In the genomic region with DNA sequence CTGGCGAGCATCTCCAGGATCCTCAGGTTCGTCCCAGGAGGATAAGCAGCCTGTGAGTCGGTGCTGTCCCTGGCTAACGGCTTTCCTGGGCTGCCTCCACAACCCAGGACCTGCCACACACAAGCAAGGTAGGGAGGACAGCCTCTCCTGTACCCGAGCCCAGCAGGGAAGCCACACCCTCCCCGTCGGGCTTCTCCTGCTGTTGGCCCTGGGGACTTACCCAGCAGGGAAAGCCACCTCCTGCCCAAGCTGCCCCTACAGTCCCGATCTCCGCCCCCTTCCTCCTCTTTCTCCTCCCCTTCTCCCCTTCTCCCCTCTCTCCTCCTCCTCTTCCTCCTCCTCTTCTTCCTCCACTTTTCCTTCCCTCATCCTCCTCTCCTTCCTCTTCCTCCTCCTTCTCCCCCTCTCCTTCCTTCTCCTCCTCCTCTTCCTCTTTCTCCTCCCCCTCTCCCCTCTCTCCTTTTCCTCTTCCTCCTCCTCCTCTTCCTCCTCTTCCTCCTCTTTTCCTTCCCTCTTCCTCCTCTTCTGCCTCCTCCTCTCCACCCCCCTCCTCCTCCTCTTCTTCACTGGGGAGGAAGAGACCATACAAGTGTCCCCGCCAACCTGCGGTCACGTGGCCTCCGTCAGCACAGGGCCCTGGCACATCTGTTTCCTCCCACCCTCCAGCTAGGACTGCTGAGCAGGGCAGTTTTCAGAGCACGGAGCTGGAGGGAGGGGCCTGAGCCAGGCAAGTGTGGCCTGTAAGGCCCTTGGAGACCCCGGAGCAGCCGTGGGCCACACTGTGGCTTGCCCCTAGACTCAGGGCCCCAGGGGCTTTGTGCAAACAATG, we compare ENCODE assay signal across 19 cellular contexts. TPM values are rescaled to one million over a fixed set of nuclear protein-coding genes. Genes with fewer than 3 reads are reported as not detected.
A peak's percentile ranks its signal among the peaks of the same experiment; 100 is the strongest.
DNase-seq lines count a peak whose midpoint lies in the region; FAIRE-seq and TF ChIP-seq lines count a peak whose summit lies in the region.
"Had no signal": no experiment of that assay in that cellular context is flagged by ENCODE, and none has a peak within 500 bp of the region (broad histone marks: within the 10 kb centered on the region; RNA-seq: fewer than 3 reads in every experiment).

No MANE protein-coding gene starts in this region.

- H3K36me3 Mint-ChIP-seq in HFFc6 (ENCODE audit: low read depth), result peaks cover 5% of the 10 kb centered on the region; the same call in 1 of the 2 replicates

- TF ChIP-seq EP300 in H1 (IDR thresholded peaks at IDR 0.05; ENCODE audit: borderline replicate concordance in 1 of 2, low read depth in 2 of 2, low read length in 2 of 2), result no peak

- FAIRE-seq in H1 (lab: Jason Lieb, UNC), result no peak
- FAIRE-seq: endometrium had no signal

- no peak overlapping the region for H3K14ac ChIP-seq in H1 (ENCODE audit: insufficient read length)

- peak overlapping the region; percentile 27 for H3K4ac ChIP-seq in H1 (replicated peaks; ENCODE audit: insufficient read length, low read depth, low read length)

- H3K4me3 Mint-ChIP-seq in HFFc6, result no peak overlapping the region
- H3K4me3 Mint-ChIP-seq: activated CD4-positive, alpha-beta T cell treated with anti-CD3 and anti-CD28 coated beads for 36 hours; central memory CD8-positive, alpha-beta T cell; T-helper 17 cell had no signal

- no peak overlapping the region for H2BK15ac ChIP-seq in H1 (ENCODE audit: low read length)

- no peaks in the 10 kb centered on the region for H3K79me2 ChIP-seq in H1 (ENCODE audit: control insufficient read depth in 1 of 2, insufficient read depth in 2 of 2, low read length in 2 of 2)

- no peaks in the 10 kb centered on the region; a peak in 1 of 7 replicates for H3K27me3 ChIP-seq in H1 (replicated peaks in 1 of 4; ENCODE audit: control insufficient read depth in 3 of 4, extremely low read depth in 1 of 4, insufficient read depth in 3 of 4, low read length in 3 of 4)

- peak overlapping the region; percentile 75; the same call in 1 of the 2 replicates for H2BK12ac ChIP-seq in H1 (ENCODE audit: low read depth, low read length)

- H3K9me3 Mint-ChIP-seq in HFFc6, result no peaks in the 10 kb centered on the region; the same call in 1 of the 2 replicates
- H3K9me3 Mint-ChIP-seq: central memory CD8-positive, alpha-beta T cell had no signal

- H3K27ac Mint-ChIP-seq in HFFc6, result no peak overlapping the region
- H3K27ac Mint-ChIP-seq: activated CD4-positive, alpha-beta T cell treated with anti-CD3 and anti-CD28 coated beads for 36 hours; T-helper 17 cell had no signal

- H3K36me3 ChIP-seq in H1 (ENCODE audit: control insufficient read depth in 2 of 4, insufficient read depth in 4 of 4, low read length in 3 of 4), result no peaks in the 10 kb centered on the region
- H3K36me3 ChIP-seq: tibial artery had no signal

- POLR2A ChIA-PET in H1 (lab: Charles Lee; ENCODE audit: partially characterized antibody), result interaction anchor here (1.4 to 1.6 kb wide), 2 partner anchors 12 to 17 kb away, joined by 4 to 6 read pairs; a partner anchor contains a TSS

- H3K56ac ChIP-seq in H1 (replicated peaks; ENCODE audit: insufficient read length, low read depth, low read length), result no peak overlapping the region

- no peak overlapping the region for H3K9ac ChIP-seq in H1 (replicated peaks in 1 of 4; ENCODE audit: extremely low read depth in 1 of 4, low read depth in 3 of 4, low read length in 3 of 4)

- no peak overlapping the region; the same call in 1 of the 2 replicates for H4K8ac ChIP-seq in H1 (ENCODE audit: extremely low read depth, insufficient read depth, low read length)

- H3K23me2 ChIP-seq in H1 (ENCODE audit: low read depth, low read length), result no peaks in the 10 kb centered on the region

- H3K4me2 ChIP-seq in H1 (ENCODE audit: insufficient read depth in 1 of 2, low read depth in 2 of 2, low read length in 2 of 2), result no peak overlapping the region

- peak overlapping the region; percentile 44; the same call in 1 of the 2 replicates for H2BK5ac ChIP-seq in H1 (ENCODE audit: low read depth, low read length)

- H4K20me1 ChIP-seq in H1 (replicated peaks in 1 of 2; ENCODE audit: control insufficient read depth in 1 of 2, insufficient read depth in 2 of 2, low read length in 2 of 2), result no peaks in the 10 kb centered on the region

- no peak for TF ChIP-seq POLR2A in H1 (IDR thresholded peaks at IDR 0.05; ENCODE audit: control extremely low read depth in 1 of 2, low read depth in 2 of 2, low read length in 2 of 2)

- H3K9me3 ChIP-seq in H1 (ENCODE audit: insufficient read depth in 2 of 2, low read depth in 1 of 2, low read length in 1 of 2), result no peaks in the 10 kb centered on the region
- H3K9me3 ChIP-seq: tibial artery had no signal

- no peak overlapping the region for H2AK5ac ChIP-seq in H1 (ENCODE audit: low read depth, low read length)

- 0 out of 2 replicates have a peak, but pooled peaks cover 4% of the 10 kb centered on the region for H3K4me1 Mint-ChIP-seq in HFFc6 (ENCODE audit: low read depth)
- H3K4me1 Mint-ChIP-seq: activated CD4-positive, alpha-beta T cell treated with anti-CD3 and anti-CD28 coated beads for 36 hours; central memory CD8-positive, alpha-beta T cell had no signal

- DNase-seq in NCI-H510A treated with DMSO at 0.1 percent for 48 hours (lab: John Stamatoyannopoulos, UW) (peak; percentile 60), NCI-H510A (lab: John Stamatoyannopoulos, UW) (no peak), NCI-H2171 treated with DMSO at 0.1 percent for 48 hours (lab: John Stamatoyannopoulos, UW) (peak; percentile 35), H1 (ENCODE audit: low read depth in 1 of 2, low spot score in 2 of 2) (no peak), dedifferentiated amniotic fluid mesenchymal stem cell (ENCODE audit: extremely low spot score) (no peak), HFFc6 (no peak)
- DNase-seq in activated CD4-positive, alpha-beta T cell treated with anti-CD3 and anti-CD28 coated beads, Interleukin-2, amount 50 U/mL, for 48 hours, result no peak
- DNase-seq: activated CD4-positive, alpha-beta T cell treated with anti-CD3 and anti-CD28 coated beads for 36 hours; COR-L47; NCI-H1048; NCI-H446; retina; stimulated activated CD4-positive, alpha-beta T cell treated with anti-CD3 and anti-CD28 coated beads, Interleukin-2, amount 100 ng/mL, for 24 hours; T-helper 17 cell; tibial artery had no signal

- WGBS in H1 (ENCODE audit: extremely low coverage in 1 of 2, insufficient coverage in 1 of 2, insufficient read length in 1 of 2, insufficient replicate concordance in 2 of 2, low coverage in 1 of 2, low lambda C conversion rate in 2 of 2, missing lambda C conversion rate in 1 of 2), 2 experiments, result 91% methylated on average over 14 of the region's 16 CpGs; no CpG with 5 or more reads in 1 of the 2 experiments

- no peak overlapping the region for H3K4me3 ChIP-seq in H1 (ENCODE audit: extremely low read depth in 1 of 4, insufficient read depth in 2 of 4, low read depth in 3 of 4, low read length in 4 of 4)
- H3K4me3 ChIP-seq: tibial artery had no signal

- CTCF ChIA-PET in H1 (lab: Charles Lee; ENCODE audit: partially characterized antibody), result interaction anchor here (0.9 to 3.1 kb wide), 6 partner anchors 16 to 245 kb away, joined by 3 to 12 read pairs (median 6); no protein-coding TSS in a partner anchor

- peak overlapping the region; percentile 54 for H4K91ac ChIP-seq in H1 (replicated peaks; ENCODE audit: insufficient read length, low read length)

- no peak overlapping the region for H4K5ac ChIP-seq in H1 (ENCODE audit: insufficient read length, low read depth, low read length)

- no peak overlapping the region for H2AFZ ChIP-seq in H1 (ENCODE audit: low read length)

- TF ChIP-seq CTCF in H1 (IDR thresholded peaks at IDR 0.05; ENCODE audit: control extremely low read depth in 1 of 3, insufficient read depth in 1 of 3, low read depth in 1 of 3, low read length in 3 of 3), result no peak
- no peak for TF ChIP-seq CTCF in HFFc6 (IDR thresholded peaks at IDR 0.05)

- peaks cover 0 to 19% (median 6%) of the 10 kb centered on the region in 4 experiments; a peak in 4 of 7 replicates for H3K4me1 ChIP-seq in H1 (replicated peaks in 1 of 4; ENCODE audit: control insufficient read depth in 3 of 4, insufficient read depth in 4 of 4, low read length in 3 of 4)

- peaks cover 30% of the 10 kb centered on the region for H3K27me3 Mint-ChIP-seq in HFFc6 (ENCODE audit: insufficient read depth)

- H2BK20ac ChIP-seq in H1 (ENCODE audit: low read length), result no peak overlapping the region

- TF ChIP-seq RAD21 in H1 (IDR thresholded peaks at IDR 0.05 in 1 of 2, conservative IDR thresholded peaks at IDR 0.05 in 1 of 2; ENCODE audit: low read depth in 2 of 2, low read length in 2 of 2), result no peak

- no peak overlapping the region for H3K27ac ChIP-seq in H1 (ENCODE audit: low read depth, low read length)
- peak overlapping the region; percentile 57 for H3K27ac ChIP-seq in temporal lobe (ENCODE audit: low read depth, low read length)
- H3K27ac ChIP-seq: tibial artery had no signal

- peak overlapping the region; percentile 32 for H3K18ac ChIP-seq in H1 (ENCODE audit: extremely low read depth, low read length)

- no peak overlapping the region for H2BK120ac ChIP-seq in H1 (replicated peaks; ENCODE audit: low read depth, low read length)

- no peak overlapping the region for H3K23ac ChIP-seq in H1 (ENCODE audit: insufficient read length)

- no peaks in the 10 kb centered on the region for H3K79me1 ChIP-seq in H1 (ENCODE audit: low read depth, low read length)

TF ChIP-seq in H1, 55 proteins besides CTCF, POLR2A, EP300 and RAD21 (continues in another document):
- TF ChIP-seq BRCA1 (IDR thresholded peaks at IDR 0.05; ENCODE audit: low read depth, low read length) (no peak), JUN (IDR thresholded peaks at IDR 0.05; ENCODE audit: low read depth, low read length) (no peak), CBX5 (IDR thresholded peaks at IDR 0.05; ENCODE audit: low read depth, low read length) (no peak)
- TF ChIP-seq, protein P1, sequence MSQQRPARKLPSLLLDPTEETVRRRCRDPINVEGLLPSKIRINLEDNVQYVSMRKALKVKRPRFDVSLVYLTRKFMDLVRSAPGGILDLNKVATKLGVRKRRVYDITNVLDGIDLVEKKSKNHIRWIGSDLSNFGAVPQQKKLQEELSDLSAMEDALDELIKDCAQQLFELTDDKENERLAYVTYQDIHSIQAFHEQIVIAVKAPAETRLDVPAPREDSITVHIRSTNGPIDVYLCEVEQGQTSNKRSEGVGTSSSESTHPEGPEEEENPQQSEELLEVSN (IDR thresholded peaks at IDR 0.05), result no peak

RNA-seq across cellular contexts. Expression of a gene that starts 17.3 kb away (rescaled TPM):
- total RNA-seq in H1 (2021; fragmentation: NEBNext Ultra II Directional; extraction: Animal tissue kit (Norgen Biotek cat#: 25700)), result 6.4 and 8.1 TPM in 2 replicates
- polyA plus RNA-seq in H1 (2011; rRNA removed), result 6.6 and 9.3 TPM in 2 replicates
- 6.2 TPM for polyA plus RNA-seq in H1 (2011; cell fraction: cytosol; rRNA removed)
- polyA plus RNA-seq in H1 (2011; cell fraction: nucleus; rRNA removed), result 12.7 TPM
- 4.3 to 7.5 TPM (median 7.1 TPM) in 4 replicates for polyA plus RNA-seq in H1 (2012, experiment 1 of 2)
- 5.4 TPM for polyA plus RNA-seq in H1 (2012, experiment 2 of 2)
- 3.6 TPM for polyA plus RNA-seq in H1 (2013, experiment 1 of 2)
- polyA plus RNA-seq in H1 (2013, experiment 2 of 2), result 2.4 TPM
- 4.4 and 6.3 TPM in 2 replicates for polyA minus RNA-seq in H1 (2011; rRNA and poly(A)+ RNA removed)
- 5.9 TPM for polyA minus RNA-seq in H1 (2011; cell fraction: cytosol; rRNA and poly(A)+ RNA removed)
- polyA minus RNA-seq in H1 (2011; cell fraction: nucleus; rRNA and poly(A)+ RNA removed), result 8.8 TPM
- total RNA-seq in temporal lobe, result 7.6 TPM
- total RNA-seq in HFFc6 (2021; fragmentation: NEBNext Ultra II Directional; extraction: Animal tissue kit (Norgen Biotek cat#: 25700)), result not detected
- total RNA-seq: activated CD4-positive, alpha-beta T cell treated with anti-CD3 and anti-CD28 coated beads for 36 hours; T-helper 17 cell had no signal
- polyA plus RNA-seq: AG04450 had no signal

Comparison
In these comparisons a context has a peak if more than half of its experiments do, and no peak if none do; other contexts are left out.
1. DNase-seq: peak in NCI-H510A treated with DMSO at 0.1 percent for 48 hours (single experiment) and NCI-H2171 treated with DMSO at 0.1 percent for 48 hours (single experiment); none in NCI-H510A (single experiment), H1 (0 of 2), activated CD4-positive, alpha-beta T cell treated with anti-CD3 and anti-CD28 coated beads, Interleukin-2, amount 50 U/mL, for 48 hours (0 of 2), dedifferentiated amniotic fluid mesenchymal stem cell (single experiment) and HFFc6 (single experiment).